Comparison of ENCODE assay signal across 33 cellular contexts in genomic region chr13:82176761-82177160, GRCh38.
DNase-seq lines count a peak whose midpoint lies in the region; ATAC-seq and TF ChIP-seq lines count a peak whose summit lies in the region.
"Had no signal": no experiment of that assay in that cellular context is flagged by ENCODE, and none has a peak within 500 bp of the region (broad histone marks: within the 10 kb centered on the region; RNA-seq: fewer than 3 reads in every experiment).

No MANE protein-coding gene starts in this region.

- no peak overlapping the region for H2BK120ac ChIP-seq in mesendoderm (ENCODE audit: low read depth, low read length)

- DNase-seq in DMS 273 (lab: John Stamatoyannopoulos, UW; ENCODE audit: unreplicated experiment) (peak; percentile 0), DMS 273 treated with DMSO at 0.1 percent for 48 hours (lab: John Stamatoyannopoulos, UW) (no peak), G401 (ENCODE audit: low spot score) (peak; percentile 64), cerebellar cortex (ENCODE audit: low spot score) (peak; percentile 50), cerebellum (ENCODE audit: low spot score) (peak; percentile 9), upper lobe of left lung (no peak), mesendoderm (no peak)
- no peak for DNase-seq in CD8-positive, alpha-beta T cell
- DNase-seq: 8988T; ACHN; AML-193; BE2C; Caco-2; Calu3; CD4-positive, alpha-beta memory T cell; CD4-positive, alpha-beta T cell; CD4-positive, CD25-positive, alpha-beta regulatory T cell; CD8-positive, alpha-beta memory T cell; COR-L47; DMS153; DMS53; DMS79; DMS79 treated with DMSO at 0.1 percent for 48 hours; DND-41; EL; GDM1 had no signal

- TF ChIP-seq EP300 in upper lobe of left lung (IDR thresholded peaks at IDR 0.05): no peak

- no peak overlapping the region for H3K4me3 ChIP-seq in CD8-positive, alpha-beta T cell (ENCODE audit: low read depth, low read length)
- no peak overlapping the region for H3K4me3 ChIP-seq in upper lobe of left lung
- no peak overlapping the region for H3K4me3 ChIP-seq in mesendoderm (ENCODE audit: low read length)
- H3K4me3 ChIP-seq: A549; BLaER1; BLaER1 treated with 17β-estradiol and CSF1 and Interleukin-3, amounts not matched to agents 10 nM and 100 nM had no signal

- CTCF ChIA-PET in CD8-positive, alpha-beta T cell (lab: Charles Lee): no interaction called here

- no peak overlapping the region for H2BK15ac ChIP-seq in mesendoderm (replicated peaks; ENCODE audit: low read depth)

- no peak overlapping the region for H3K4me3 Mint-ChIP-seq in CD8-positive, alpha-beta T cell
- H3K4me3 Mint-ChIP-seq: B cell; CD14-positive monocyte; CD4-positive, alpha-beta memory T cell; CD4-positive, alpha-beta T cell; CD4-positive, CD25-positive, alpha-beta regulatory T cell; CD8-positive, alpha-beta memory T cell had no signal

- no peaks in the 10 kb centered on the region for H3K4me1 ChIP-seq in CD8-positive, alpha-beta T cell (ENCODE audit: insufficient read depth, low read length)
- H3K4me1 ChIP-seq in upper lobe of left lung (no peaks in the 10 kb centered on the region), mesendoderm (ENCODE audit: control insufficient read depth, low read depth, low read length) (no peaks in the 10 kb centered on the region)
- H3K4me1 ChIP-seq: A549; BE2C; BLaER1; BLaER1 treated with 17β-estradiol and CSF1 and Interleukin-3, amounts not matched to agents 10 nM and 100 nM; Caco-2 had no signal

- no peak overlapping the region for H3K56ac ChIP-seq in mesendoderm (ENCODE audit: low read length)

- no peaks in the 10 kb centered on the region for H3K4me1 Mint-ChIP-seq in CD8-positive, alpha-beta T cell (ENCODE audit: low read depth)
- H3K4me1 Mint-ChIP-seq: B cell; CD14-positive monocyte; CD4-positive, alpha-beta memory T cell; CD4-positive, CD25-positive, alpha-beta regulatory T cell; CD8-positive, alpha-beta memory T cell had no signal

- POLR2A ChIA-PET in CD8-positive, alpha-beta T cell (lab: Charles Lee): no interaction called here

- H3K23ac ChIP-seq in mesendoderm (ENCODE audit: low read length): no peak overlapping the region

- H3K9ac ChIP-seq in mesendoderm (ENCODE audit: low read length): no peak overlapping the region
- H3K9ac ChIP-seq: BLaER1; BLaER1 treated with 17β-estradiol and CSF1 and Interleukin-3, amounts not matched to agents 10 nM and 100 nM had no signal

- intact Hi-C loops in CD8-positive, alpha-beta T cell (cut with DNase I, micrococcal nuclease): no loop called here

- H3K36me3 Mint-ChIP-seq in CD8-positive, alpha-beta T cell: no peaks in the 10 kb centered on the region
- H3K36me3 Mint-ChIP-seq: CD14-positive monocyte; CD4-positive, alpha-beta memory T cell; CD4-positive, CD25-positive, alpha-beta regulatory T cell; CD8-positive, alpha-beta memory T cell had no signal

- no peak for ATAC-seq in CD8-positive, alpha-beta T cell
- ATAC-seq in upper lobe of left lung (ENCODE audit: low FRiP score in 2 of 2): no peak
- ATAC-seq: A549 had no signal

- H3K9me3 ChIP-seq in CD8-positive, alpha-beta T cell (ENCODE audit: low read length): no peaks in the 10 kb centered on the region
- H3K9me3 ChIP-seq in upper lobe of left lung: peaks cover 0 to 4% (median 0%) of the 10 kb centered on the region in 4 donors
- H3K9me3 ChIP-seq: A549; BE2C; BLaER1; BLaER1 treated with 17β-estradiol and CSF1 and Interleukin-3, amounts not matched to agents 10 nM and 100 nM; Caco-2 had no signal

- no peaks in the 10 kb centered on the region for H3K27me3 ChIP-seq in CD8-positive, alpha-beta T cell (ENCODE audit: insufficient read depth, low read length)
- H3K27me3 ChIP-seq in upper lobe of left lung (no peaks in the 10 kb centered on the region), mesendoderm (ENCODE audit: insufficient read depth, low read length, poor library complexity) (no peaks in the 10 kb centered on the region)
- H3K27me3 ChIP-seq: BE2C; BLaER1; BLaER1 treated with 17β-estradiol and CSF1 and Interleukin-3, amounts not matched to agents 10 nM and 100 nM had no signal

- no peaks in the 10 kb centered on the region for H3K79me2 ChIP-seq in mesendoderm (ENCODE audit: control insufficient read depth, insufficient read depth, low read length)

- H2AK5ac ChIP-seq in mesendoderm (ENCODE audit: low read length): no peak overlapping the region

- H3K27ac Mint-ChIP-seq in CD8-positive, alpha-beta T cell: no peak overlapping the region
- H3K27ac Mint-ChIP-seq: B cell; CD14-positive monocyte; CD4-positive, alpha-beta memory T cell; CD4-positive, alpha-beta T cell; CD4-positive, CD25-positive, alpha-beta regulatory T cell; CD8-positive, alpha-beta memory T cell had no signal

- in situ Hi-C loops in G401 (cut with HindIII; ENCODE audit: low sequenced_read_pairs): no loop called here

- H3K27ac ChIP-seq in CD8-positive, alpha-beta T cell (ENCODE audit: low read depth, low read length): no peak overlapping the region
- no peak overlapping the region for H3K27ac ChIP-seq in upper lobe of left lung
- no peak overlapping the region for H3K27ac ChIP-seq in mesendoderm (ENCODE audit: low read depth, low read length)
- H3K27ac ChIP-seq: 22Rv1; A549; BLaER1; BLaER1 treated with 17β-estradiol and CSF1 and Interleukin-3, amounts not matched to agents 10 nM and 100 nM; C4-2B had no signal

- no peaks in the 10 kb centered on the region for H3K79me1 ChIP-seq in mesendoderm (ENCODE audit: low read length)

- no peak overlapping the region for H3K4me2 ChIP-seq in mesendoderm (ENCODE audit: low read length)
- H3K4me2 ChIP-seq: A549; BLaER1; BLaER1 treated with 17β-estradiol and CSF1 and Interleukin-3, amounts not matched to agents 10 nM and 100 nM had no signal

- H3K9me3 Mint-ChIP-seq in CD8-positive, alpha-beta T cell: peaks cover 9% of the 10 kb centered on the region

- H4K8ac ChIP-seq in mesendoderm (ENCODE audit: low read depth, low read length): no peak overlapping the region

- no peak overlapping the region for H4K5ac ChIP-seq in mesendoderm (ENCODE audit: low read length)

- no peak overlapping the region for H3K18ac ChIP-seq in mesendoderm (ENCODE audit: low read length)

- no peak overlapping the region for H3K4ac ChIP-seq in mesendoderm (ENCODE audit: low read depth, low read length)

- no peak for TF ChIP-seq CTCF in CD8-positive, alpha-beta T cell (IDR thresholded peaks at IDR 0.05)
- TF ChIP-seq CTCF in upper lobe of left lung (IDR thresholded peaks at IDR 0.05): no peak

- no peak overlapping the region for H2BK5ac ChIP-seq in mesendoderm (ENCODE audit: low read length)

- no peaks in the 10 kb centered on the region for H3K27me3 Mint-ChIP-seq in CD8-positive, alpha-beta T cell (ENCODE audit: low read depth)
- H3K27me3 Mint-ChIP-seq: B cell; CD4-positive, alpha-beta memory T cell; CD4-positive, alpha-beta T cell; CD4-positive, CD25-positive, alpha-beta regulatory T cell; CD8-positive, alpha-beta memory T cell had no signal

- TF ChIP-seq POLR2A in upper lobe of left lung (IDR thresholded peaks at IDR 0.05): no peak

- H3K36me3 ChIP-seq in CD8-positive, alpha-beta T cell (ENCODE audit: insufficient read depth, low read length): no peaks in the 10 kb centered on the region
- no peaks in the 10 kb centered on the region for H3K36me3 ChIP-seq in upper lobe of left lung
- no peaks in the 10 kb centered on the region for H3K36me3 ChIP-seq in mesendoderm (ENCODE audit: control insufficient read depth, insufficient read depth, low read length)
- H3K36me3 ChIP-seq: BE2C; BLaER1; BLaER1 treated with 17β-estradiol and CSF1 and Interleukin-3, amounts not matched to agents 10 nM and 100 nM had no signal

Comparison
In these comparisons a context has a peak if more than half of its experiments do, and no peak if none do; other contexts are left out.
1. DNase-seq: peak in DMS 273 (single experiment), G401 (single experiment), cerebellar cortex (single experiment) and cerebellum (single experiment); none in DMS 273 treated with DMSO at 0.1 percent for 48 hours (single experiment), CD8-positive, alpha-beta T cell (0 of 7), upper lobe of left lung (0 of 2) and mesendoderm (single experiment).